In the genomic region with DNA sequence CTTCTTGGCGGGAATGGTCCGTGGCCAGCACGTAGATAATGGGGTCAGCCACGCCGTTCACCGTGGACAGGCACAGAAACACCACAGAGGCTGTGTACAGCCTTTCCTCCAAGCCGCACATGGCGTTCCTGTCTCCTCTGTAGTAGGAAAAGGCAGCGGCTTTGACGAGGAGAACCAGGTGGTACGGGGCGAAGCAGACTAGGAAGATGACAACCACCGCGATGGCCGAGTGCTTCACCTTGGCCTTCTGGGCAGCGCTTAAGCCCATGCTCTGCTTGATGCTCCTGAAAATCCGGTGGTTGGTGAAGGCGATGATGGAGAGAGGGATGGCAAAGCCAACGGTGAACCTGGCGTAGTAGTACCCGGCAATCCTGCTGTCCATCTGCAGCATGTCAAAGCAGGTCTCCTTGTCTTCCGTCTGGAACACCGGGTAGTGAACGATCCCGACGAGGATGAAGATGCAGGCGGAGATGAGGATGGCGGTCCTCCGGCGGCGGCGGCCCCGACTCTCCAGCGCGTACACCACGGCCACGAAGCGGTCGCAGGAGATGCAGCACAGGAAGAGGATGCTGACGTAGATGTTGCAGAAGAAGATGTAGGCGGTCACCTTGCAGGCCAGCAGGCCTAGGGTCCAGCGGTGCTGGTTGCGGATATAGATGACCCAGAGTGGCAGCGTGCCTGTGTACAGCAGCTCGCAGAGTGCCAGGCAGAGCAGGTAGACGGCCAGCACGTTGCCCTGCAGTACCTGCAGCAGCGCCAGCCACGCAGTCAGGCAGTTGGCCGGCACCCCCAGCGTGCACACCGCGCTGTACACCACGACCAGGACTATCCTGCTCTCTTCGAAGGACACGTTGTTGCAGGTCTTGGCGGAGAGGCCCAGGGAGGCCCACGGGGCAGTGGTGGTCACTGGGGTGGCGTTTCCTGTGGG, we compare ENCODE assay signal across 19 cellular contexts. TPM values are rescaled to one million over a fixed set of nuclear protein-coding genes. Genes with fewer than 3 reads are reported as not detected.
"Had no signal": no experiment of that assay in that cellular context is flagged by ENCODE, and none has a peak within 500 bp of the region (broad histone marks: within the 10 kb centered on the region; RNA-seq: fewer than 3 reads in every experiment).

No MANE protein-coding gene starts in this region.

- H3K4me3 ChIP-seq: gastrocnemius medialis, suprapubic skin had no signal

- H3K9me3 Mint-ChIP-seq: activated CD4-positive, alpha-beta memory T cell treated with anti-CD3 and anti-CD28 coated beads, Interleukin-2, amount 10 ng/mL, durations not matched to agents 7 days and 5 days; activated T-helper 1 cell treated with anti-CD3 and anti-CD28 coated beads, Interleukin-12 subunit alpha, Interleukin-12 subunit beta, Interleukin-2, Interleukin-4 antibody, amounts not matched to agents 30 ng/mL and 10 ng/mL and 1 ng/mL, durations not matched to agents 14 hours and 24 hours and 36 hours; type B pancreatic cell had no signal

- DNase-seq: activated CD4-positive, alpha-beta memory T cell treated with anti-CD3 and anti-CD28 coated beads, Interleukin-2, amount 10 ng/mL, durations not matched to agents 7 days and 5 days; activated CD4-positive, alpha-beta T cell treated with anti-CD3 and anti-CD28 coated beads for 36 hours; activated naive CD4-positive, alpha-beta T cell; central memory CD4-positive, alpha-beta T cell; cortex of kidney; effector memory CD4-positive, alpha-beta T cell; gastrocnemius medialis; stimulated activated naive CD8-positive, alpha-beta T cell treated with anti-CD3 and anti-CD28 coated beads, Interleukin-15, Interleukin-2, amounts not matched to agents 100 U/mL and 50 U/mL, for 24 hours; SW 1271; T1000; WERI-Rb-1 had no signal

- H3K27ac ChIP-seq: epithelial cell of prostate, gastrocnemius medialis, suprapubic skin, WERI-Rb-1 had no signal

- H3K4me1 ChIP-seq: gastrocnemius medialis, suprapubic skin had no signal

- H3K36me3 Mint-ChIP-seq: mesothelial cell of epicardium, type B pancreatic cell had no signal

- H3K4me3 Mint-ChIP-seq: activated CD4-positive, alpha-beta memory T cell treated with anti-CD3 and anti-CD28 coated beads, Interleukin-2, amount 10 ng/mL, durations not matched to agents 7 days and 5 days; activated CD4-positive, alpha-beta T cell treated with anti-CD3 and anti-CD28 coated beads for 36 hours; activated T-helper 1 cell treated with anti-CD3 and anti-CD28 coated beads, Interleukin-12 subunit alpha, Interleukin-12 subunit beta, Interleukin-2, Interleukin-4 antibody, amounts not matched to agents 30 ng/mL and 10 ng/mL and 1 ng/mL, durations not matched to agents 14 hours and 24 hours and 36 hours; mesothelial cell of epicardium; type B pancreatic cell had no signal

- H3K27me3 Mint-ChIP-seq: activated CD4-positive, alpha-beta memory T cell treated with anti-CD3 and anti-CD28 coated beads, Interleukin-2, amount 10 ng/mL, durations not matched to agents 7 days and 5 days; activated CD4-positive, alpha-beta T cell treated with anti-CD3 and anti-CD28 coated beads for 36 hours had no signal

- H3K36me3 ChIP-seq: gastrocnemius medialis, suprapubic skin, WERI-Rb-1 had no signal

- H3K27ac Mint-ChIP-seq: activated CD4-positive, alpha-beta memory T cell treated with anti-CD3 and anti-CD28 coated beads, Interleukin-2, amount 10 ng/mL, durations not matched to agents 7 days and 5 days; activated CD4-positive, alpha-beta T cell treated with anti-CD3 and anti-CD28 coated beads for 36 hours; activated T-helper 1 cell treated with anti-CD3 and anti-CD28 coated beads, Interleukin-12 subunit alpha, Interleukin-12 subunit beta, Interleukin-2, Interleukin-4 antibody, amounts not matched to agents 30 ng/mL and 10 ng/mL and 1 ng/mL, durations not matched to agents 14 hours and 24 hours and 36 hours; type B pancreatic cell had no signal

- FAIRE-seq: small intestine had no signal

- ATAC-seq: activated CD4-positive, alpha-beta T cell treated with anti-CD3 and anti-CD28 coated beads for 36 hours; gastrocnemius medialis; right cardiac atrium; stimulated activated naive CD8-positive, alpha-beta T cell treated with anti-CD3 and anti-CD28 coated beads, Interleukin-15, Interleukin-2, amounts not matched to agents 100 U/mL and 50 U/mL, for 24 hours had no signal

- H3K27me3 ChIP-seq: gastrocnemius medialis had no signal

- H3K9me3 ChIP-seq: gastrocnemius medialis, suprapubic skin had no signal

RNA-seq across cellular contexts. Expression of a gene that starts 13.8 kb away (rescaled TPM):
- total RNA-seq: myocyte had no signal
